Comparison of ENCODE assay signal across 9 cellular contexts in genomic region chr3:194274424-194275085, GRCh38.
DNase-seq lines count a peak whose midpoint lies in the region; ATAC-seq and TF ChIP-seq lines count a peak whose summit lies in the region.
"Had no signal": no experiment of that assay in that cellular context is flagged by ENCODE, and none has a peak within 500 bp of the region (broad histone marks: within the 10 kb centered on the region; RNA-seq: fewer than 3 reads in every experiment).

No MANE protein-coding gene starts in this region.

- intact Hi-C loops in thyroid gland (cut with DNase I), result no loop called here

- TF ChIP-seq POLR2A in thyroid gland (IDR thresholded peaks at IDR 0.05), result no peak

- no peaks in the 10 kb centered on the region for H3K27me3 ChIP-seq in NT2/D1 (ENCODE audit: insufficient read depth, insufficient read length)
- H3K27me3 ChIP-seq in rectal smooth muscle tissue (ENCODE audit: control insufficient read depth, insufficient read depth, low read length), result no peaks in the 10 kb centered on the region
- H3K27me3 ChIP-seq in thyroid gland, result no peaks in the 10 kb centered on the region
- no peaks in the 10 kb centered on the region for H3K27me3 ChIP-seq in HAP-1 (ENCODE audit: low read depth)

- H3K9me3 ChIP-seq in NT2/D1 (ENCODE audit: insufficient read depth, low read length), result no peaks in the 10 kb centered on the region
- no peaks in the 10 kb centered on the region for H3K9me3 ChIP-seq in thyroid gland
- H3K9me3 ChIP-seq in HAP-1, result no peaks in the 10 kb centered on the region
- H3K9me3 ChIP-seq: neutrophil had no signal

- H3K27ac ChIP-seq in rectal smooth muscle tissue (ENCODE audit: low read depth, low read length) (peak overlapping the region; percentile 51), thyroid gland (peak overlapping the region in 1 of 3 donors; percentile 31)
- H3K27ac ChIP-seq: neutrophil had no signal

- no peaks in the 10 kb centered on the region for H3K36me3 Mint-ChIP-seq in effector memory CD8-positive, alpha-beta T cell (ENCODE audit: insufficient read depth)

- H3K4me1 ChIP-seq in NT2/D1 (ENCODE audit: insufficient read depth, insufficient read length) (peaks cover 41% of the 10 kb centered on the region), rectal smooth muscle tissue (ENCODE audit: control insufficient read depth, insufficient read depth, low read length) (peaks cover 50% of the 10 kb centered on the region), thyroid gland (peaks cover 53 to 58% of the 10 kb centered on the region in 2 donors), HAP-1 (no peaks in the 10 kb centered on the region)

- H3K36me3 ChIP-seq in NT2/D1 (ENCODE audit: insufficient read depth, insufficient read length, low read length) (no peaks in the 10 kb centered on the region), rectal smooth muscle tissue (ENCODE audit: control insufficient read depth, insufficient read depth, low read length) (no peaks in the 10 kb centered on the region), thyroid gland (no peaks in the 10 kb centered on the region), HAP-1 (replicated peaks) (no peaks in the 10 kb centered on the region)
- H3K36me3 ChIP-seq: neutrophil had no signal

- no peak overlapping the region for H3K4me3 Mint-ChIP-seq in effector memory CD8-positive, alpha-beta T cell

- no peaks in the 10 kb centered on the region for H3K9me3 Mint-ChIP-seq in effector memory CD8-positive, alpha-beta T cell

- ATAC-seq in effector memory CD8-positive, alpha-beta T cell (replicated peaks), result no peak
- no peak for ATAC-seq in GM21737 (IDR thresholded peaks at IDR 0.05; ENCODE audit: unreplicated experiment)
- ATAC-seq: activated CD4-positive, CD25-positive, alpha-beta regulatory T cell treated with anti-CD3 and anti-CD28 coated beads, Interleukin-2, amount 50 U/mL, for 24 hours had no signal

- H3K27me3 Mint-ChIP-seq in effector memory CD8-positive, alpha-beta T cell, result peaks cover 0 to 27% of the 10 kb centered on the region in 2 donors

- in situ Hi-C loops in HAP-1 (cut with MboI; ENCODE audit: low sequenced_read_pairs), result no loop called here

- H3K4me3 ChIP-seq in NT2/D1 (ENCODE audit: insufficient read length, low read depth) (no peak overlapping the region), rectal smooth muscle tissue (ENCODE audit: low read length) (no peak overlapping the region), thyroid gland (replicated peaks in 1 of 3) (no peak overlapping the region), HAP-1 (no peak overlapping the region)

- no peak overlapping the region for H3K9ac ChIP-seq in NT2/D1 (ENCODE audit: insufficient read length, low read depth)
- no peak overlapping the region for H3K9ac ChIP-seq in rectal smooth muscle tissue (ENCODE audit: low read length)

- DNase-seq in H4 (ENCODE audit: low spot score) (peak; percentile 58), NT2/D1 (ENCODE audit: low read depth, low spot score) (peak; percentile 35), thyroid gland (no peak), HAP-1 (ENCODE audit: low spot score in 2 of 2) (no peak)
- no peak for DNase-seq in effector memory CD8-positive, alpha-beta T cell

- peak overlapping the region; percentile 77 to 78 for H3K27ac Mint-ChIP-seq in effector memory CD8-positive, alpha-beta T cell

- WGBS in thyroid gland, 2 donors, result 68 to 80% methylated on average over 4 of the region's 4 CpGs

- no peak for TF ChIP-seq CTCF in thyroid gland (IDR thresholded peaks at IDR 0.05)

- H3K4me1 Mint-ChIP-seq in effector memory CD8-positive, alpha-beta T cell (ENCODE audit: low read depth in 2 of 2), result peaks cover 0 to 6% of the 10 kb centered on the region in 2 donors

Comparison
In these comparisons a context has a peak if more than half of its experiments do, and no peak if none do; other contexts are left out.
1. DNase-seq: peak in H4 (single experiment) and NT2/D1 (single experiment); none in effector memory CD8-positive, alpha-beta T cell (0 of 3), thyroid gland (0 of 2) and HAP-1 (0 of 2).